In genomic region chr2:7586898-7587297, GRCh38 we compare ENCODE assay signal across 23 cellular contexts.
"Had no signal": no experiment of that assay in that cellular context is flagged by ENCODE, and none has a peak within 500 bp of the region (broad histone marks: within the 10 kb centered on the region; RNA-seq: fewer than 3 reads in every experiment).

No MANE protein-coding gene starts in this region.

- H3K9me3 Mint-ChIP-seq: effector memory CD8-positive, alpha-beta T cell; endodermal cell had no signal

- H3K36me3 Mint-ChIP-seq: mesothelial cell of epicardium had no signal

- H3K4me3 Mint-ChIP-seq: dendritic cell treated with granulocyte-macrophage colony-stimulating factor and Interleukin-4, amounts not matched to agents 40 ng/mL and 50 ng/mL, for 4 days; effector memory CD8-positive, alpha-beta T cell; endodermal cell; mesothelial cell of epicardium had no signal

- H3K4me1 Mint-ChIP-seq: mesothelial cell of epicardium had no signal

- DNase-seq: colonic mucosa; cortex of kidney; effector CD8-positive, alpha-beta T cell; effector memory CD8-positive, alpha-beta T cell; endodermal cell; erythroblast; esophagus squamous epithelium; foreskin fibroblast; foreskin melanocyte; gastrocnemius medialis; glutamatergic neuron; head of caudate nucleus; heart right ventricle; hippocampal formation; left cardiac atrium; left lung; left ventricle myocardium superior; lower lobe of right lung; mesenchymal stem cell; mucosa of descending colon had no signal

- H3K27ac Mint-ChIP-seq: dendritic cell treated with granulocyte-macrophage colony-stimulating factor and Interleukin-4, amounts not matched to agents 40 ng/mL and 50 ng/mL, for 4 days; effector memory CD8-positive, alpha-beta T cell; endodermal cell; mesothelial cell of epicardium had no signal

- ATAC-seq: effector memory CD8-positive, alpha-beta T cell; esophagus mucosa; gastrocnemius medialis; heart right ventricle; left cardiac atrium; left lung; left ventricle myocardium superior; lower lobe of right lung; mucosa of descending colon had no signal

- H3K27me3 Mint-ChIP-seq: dendritic cell treated with granulocyte-macrophage colony-stimulating factor and Interleukin-4, amounts not matched to agents 40 ng/mL and 50 ng/mL, for 4 days; effector memory CD8-positive, alpha-beta T cell had no signal
